Comparison of ENCODE assay signal across 8 cellular contexts in the genomic region with DNA sequence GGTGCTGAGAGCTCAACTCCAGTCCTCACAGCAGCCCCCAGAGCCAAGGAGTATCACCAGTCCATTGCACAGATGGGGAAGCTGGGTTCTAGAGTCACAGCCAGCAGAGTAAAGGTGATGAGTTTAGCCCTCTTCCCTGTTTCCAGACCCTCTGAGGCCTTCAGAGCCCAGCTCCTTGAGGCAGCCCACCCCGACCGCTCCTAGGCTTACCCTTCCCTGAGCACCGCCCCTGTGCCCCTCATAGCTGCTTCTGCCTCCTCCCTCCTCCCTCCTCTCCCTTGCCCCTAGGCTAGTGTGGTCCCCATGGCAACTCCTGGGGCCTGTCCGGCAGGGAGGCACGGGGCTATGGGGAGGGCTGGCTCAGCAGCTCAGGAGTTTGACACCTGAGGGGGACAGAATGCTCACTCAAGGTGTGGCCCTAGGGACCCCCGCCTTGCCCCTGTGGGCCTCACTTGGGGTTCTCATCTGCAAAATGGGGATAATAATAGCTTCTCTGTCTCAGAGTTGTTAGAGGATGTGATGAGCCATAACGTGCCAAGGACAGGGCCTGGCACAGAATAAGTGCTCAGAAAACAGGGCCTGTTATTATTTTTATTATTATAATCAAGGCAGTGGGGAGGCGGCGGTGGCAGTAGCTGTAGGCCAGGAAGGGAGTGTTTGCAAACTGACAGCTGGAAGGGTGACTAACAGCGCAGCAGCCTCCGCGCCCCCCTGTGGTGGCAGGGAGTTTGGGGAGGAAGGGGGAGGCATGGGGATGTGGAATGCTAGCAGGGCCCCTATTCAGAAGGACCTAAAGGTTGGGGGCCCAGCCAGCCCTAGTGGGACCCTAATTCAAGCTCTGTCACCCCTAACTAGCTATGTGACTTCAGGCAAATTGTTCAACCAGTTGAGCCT. TPM values are rescaled to one million over a fixed set of nuclear protein-coding genes. Genes with fewer than 3 reads are reported as not detected.
DNase-seq lines count a peak whose midpoint lies in the region; ATAC-seq lines count a peak whose summit lies in the region.

No MANE protein-coding gene starts in this region.

- intact Hi-C loops in activated CD4-positive, alpha-beta memory T cell treated with anti-CD3 and anti-CD28 coated beads for 36 hours (cut with micrococcal nuclease): no loop called here

- H3K4me1 Mint-ChIP-seq in activated CD4-positive, alpha-beta memory T cell treated with anti-CD3 and anti-CD28 coated beads for 36 hours (ENCODE audit: low read depth): peaks cover 88% of the 10 kb centered on the region

- in situ Hi-C loops in KBM-7 (cut with MboI; ENCODE audit: low pct_unique_long_range_greater_than_20kb, low sequenced_read_pairs): no loop called here

- DNase-seq in KBM-7 (peak; percentile 64), EL (no peak)
- peak; percentile 81 for DNase-seq in activated CD4-positive, alpha-beta memory T cell treated with anti-CD3 and anti-CD28 coated beads for 36 hours
- DNase-seq in effector CD8-positive, alpha-beta T cell (lab: John Stamatoyannopoulos, UW): peak; percentile 68
- DNase-seq in stimulated activated CD8-positive, alpha-beta memory T cell treated with anti-CD3 and anti-CD28 coated beads, Interleukin-4, amount 100 ng/mL, for 24 hours (ENCODE audit: low read depth): peak; percentile 65

- H3K27ac Mint-ChIP-seq in activated CD4-positive, alpha-beta memory T cell treated with anti-CD3 and anti-CD28 coated beads for 36 hours: peak overlapping the region; percentile 99

- peak overlapping the region; percentile 29 for H3K4me3 Mint-ChIP-seq in activated CD4-positive, alpha-beta memory T cell treated with anti-CD3 and anti-CD28 coated beads for 36 hours

- CTCF ChIA-PET in activated CD4-positive, alpha-beta memory T cell treated with anti-CD3 and anti-CD28 coated beads for 36 hours (lab: Charles Lee): interaction anchor here (0.9 to 20.5 kb wide), 17 partner anchors 11 to 176 kb away, joined by 3 to 1220 read pairs (median 6); a partner anchor contains a TSS

- no peak for ATAC-seq in GM21447 (IDR thresholded peaks at IDR 0.05; ENCODE audit: unreplicated experiment)
- ATAC-seq in HG02763 (IDR thresholded peaks at IDR 0.05; ENCODE audit: unreplicated experiment): no peak
- no peak for ATAC-seq in HG03378 (IDR thresholded peaks at IDR 0.05; ENCODE audit: unreplicated experiment)

- H3K9me3 Mint-ChIP-seq in activated CD4-positive, alpha-beta memory T cell treated with anti-CD3 and anti-CD28 coated beads for 36 hours: no peaks in the 10 kb centered on the region

- H3K27me3 Mint-ChIP-seq in activated CD4-positive, alpha-beta memory T cell treated with anti-CD3 and anti-CD28 coated beads for 36 hours: no peaks in the 10 kb centered on the region

- H3K36me3 Mint-ChIP-seq in activated CD4-positive, alpha-beta memory T cell treated with anti-CD3 and anti-CD28 coated beads for 36 hours: peaks cover 40% of the 10 kb centered on the region

- POLR2A ChIA-PET in activated CD4-positive, alpha-beta memory T cell treated with anti-CD3 and anti-CD28 coated beads for 36 hours (lab: Charles Lee): interaction anchor here (0.6 to 9.4 kb wide), 6 partner anchors 9 to 145 kb away, joined by 3 to 116 read pairs (median 8); a partner anchor contains a TSS

RNA-seq across cellular contexts. Expression of a gene that starts 11.5 kb away (rescaled TPM):
- total RNA-seq in activated CD4-positive, alpha-beta memory T cell treated with anti-CD3 and anti-CD28 coated beads for 36 hours: 100 to 1,000 TPM; 260 to 262 TPM

RNA-seq across cellular contexts. Expression of a gene that starts 19.3 kb away (rescaled TPM):
- not detected for total RNA-seq in activated CD4-positive, alpha-beta memory T cell treated with anti-CD3 and anti-CD28 coated beads for 36 hours

RNA-seq across cellular contexts. Expression of a gene that starts 33.0 kb away (rescaled TPM):
- not detected for total RNA-seq in activated CD4-positive, alpha-beta memory T cell treated with anti-CD3 and anti-CD28 coated beads for 36 hours

RNA-seq across cellular contexts. Expression of a gene that starts 44.7 kb away (rescaled TPM):
- not detected for total RNA-seq in activated CD4-positive, alpha-beta memory T cell treated with anti-CD3 and anti-CD28 coated beads for 36 hours

RNA-seq across cellular contexts. Expression of a gene that starts 49.6 kb away (rescaled TPM):
- total RNA-seq in activated CD4-positive, alpha-beta memory T cell treated with anti-CD3 and anti-CD28 coated beads for 36 hours: 10 to 100 TPM; 51.4 to 57.6 TPM
